27 cellular contexts compared by ENCODE assay signal in the genomic region with DNA sequence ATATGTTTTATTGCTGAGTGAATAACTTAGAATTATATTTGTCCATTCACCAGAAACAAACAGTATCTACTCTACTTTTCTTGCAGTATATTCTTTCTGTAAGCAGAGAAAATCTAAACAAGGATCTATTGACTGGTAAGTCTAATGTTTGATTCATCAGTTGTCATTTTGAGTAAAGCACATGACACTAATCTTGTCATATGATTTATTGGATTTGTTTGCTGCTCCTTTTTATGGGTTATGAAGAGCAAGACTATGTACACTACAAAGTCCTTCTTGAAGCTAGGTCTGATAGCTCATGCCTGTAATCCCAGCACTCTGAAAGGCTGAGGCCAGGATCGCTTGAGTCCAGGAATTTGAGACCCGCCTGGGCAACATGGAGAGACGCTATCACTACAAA. TPM values are rescaled to one million over a fixed set of nuclear protein-coding genes. Genes with fewer than 3 reads are reported as not detected.
"Had no signal": no experiment of that assay in that cellular context is flagged by ENCODE, and none has a peak within 500 bp of the region (broad histone marks: within the 10 kb centered on the region; RNA-seq: fewer than 3 reads in every experiment).

No MANE protein-coding gene starts in this region.

- H3K9me3 Mint-ChIP-seq: activated naive CD8-positive, alpha-beta T cell treated with anti-CD3 and anti-CD28 coated beads for 36 hours had no signal

- H3K4me3 Mint-ChIP-seq: activated CD4-positive, alpha-beta T cell treated with anti-CD3 and anti-CD28 coated beads, Interleukin-2, amount 10 ng/mL, durations not matched to agents 24 days and 14 days; activated CD8-positive, alpha-beta T cell treated with anti-CD3 and anti-CD28 coated beads for 36 hours; activated naive CD8-positive, alpha-beta T cell treated with anti-CD3 and anti-CD28 coated beads for 36 hours; activated T-cell treated with anti-CD3 and anti-CD28 coated beads, Interleukin-2, amount 50 U/mL, for 72 hours; activated T-helper 17 cell treated with anti-CD3 and anti-CD28 coated beads, Interleukin-2, amount 50 U/mL, for 72 hours had no signal

- H3K27ac Mint-ChIP-seq: activated CD4-positive, alpha-beta T cell treated with anti-CD3 and anti-CD28 coated beads, Interleukin-2, amount 10 ng/mL, durations not matched to agents 24 days and 14 days; activated CD8-positive, alpha-beta T cell treated with anti-CD3 and anti-CD28 coated beads for 36 hours; activated naive CD8-positive, alpha-beta T cell treated with anti-CD3 and anti-CD28 coated beads for 36 hours; activated T-cell treated with anti-CD3 and anti-CD28 coated beads, Interleukin-2, amount 50 U/mL, for 72 hours; activated T-helper 17 cell treated with anti-CD3 and anti-CD28 coated beads, Interleukin-2, amount 50 U/mL, for 72 hours had no signal

- DNase-seq: activated CD4-positive, alpha-beta T cell treated with anti-CD3 and anti-CD28 coated beads, Interleukin-2, amount 10 ng/mL, durations not matched to agents 24 days and 14 days; activated CD4-positive, alpha-beta T cell treated with anti-CD3 and anti-CD28 coated beads, Interleukin-2, amount 50 U/mL, for 4 hours; activated CD8-positive, alpha-beta T cell treated with anti-CD3 and anti-CD28 coated beads for 36 hours; activated effector memory CD4-positive, alpha-beta T cell treated with anti-CD3 and anti-CD28 coated beads, Interleukin-2, amount 50 U/mL, for 16 hours; activated naive CD4-positive, alpha-beta T cell; activated naive CD4-positive, alpha-beta T cell treated with anti-CD3 and anti-CD28 coated beads, Interleukin-2, amount 50 U/mL, for 16 hours; activated naive CD8-positive, alpha-beta T cell treated with anti-CD3 and anti-CD28 coated beads for 36 hours; activated T-cell treated with anti-CD3 and anti-CD28 coated beads, Interleukin-2, amount 50 U/mL, for 1 hour; activated T-cell treated with anti-CD3 and anti-CD28 coated beads, Interleukin-2, amount 50 U/mL, for 72 hours; amniotic stem cell; aorta; brain microvascular endothelial cell; central memory CD4-positive, alpha-beta T cell; NCI-H1048; NCI-H1105 treated with DMSO at 0.1 percent for 48 hours; NCI-H1436 treated with DMSO at 0.1 percent for 48 hours; NCI-H1694 treated with DMSO at 0.1 percent for 48 hours; NCI-H2029; NCI-H345; NCI-H524 treated with DMSO at 0.1 percent for 48 hours; PC-9; SIG-M5; T1000 had no signal

- ATAC-seq: activated CD8-positive, alpha-beta T cell treated with anti-CD3 and anti-CD28 coated beads for 36 hours; activated T-cell treated with anti-CD3 and anti-CD28 coated beads, Interleukin-2, amount 50 U/mL, for 72 hours; activated T-helper 17 cell treated with anti-CD3 and anti-CD28 coated beads, Interleukin-2, amount 50 U/mL, for 72 hours; Right ventricle myocardium inferior had no signal

- H3K27me3 Mint-ChIP-seq: activated CD4-positive, alpha-beta T cell treated with anti-CD3 and anti-CD28 coated beads, Interleukin-2, amount 10 ng/mL, durations not matched to agents 24 days and 14 days; activated CD8-positive, alpha-beta T cell treated with anti-CD3 and anti-CD28 coated beads for 36 hours; activated naive CD8-positive, alpha-beta T cell treated with anti-CD3 and anti-CD28 coated beads for 36 hours had no signal

RNA-seq across cellular contexts. Expression of a gene that starts 23.3 kb away (rescaled TPM):
- total RNA-seq: activated CD4-positive, alpha-beta T cell treated with anti-CD3 and anti-CD28 coated beads, Interleukin-2, amount 10 ng/mL, durations not matched to agents 24 days and 14 days; T-helper 1 cell treated with Interleukin-12 subunit alpha and Interleukin-12 subunit beta and Interleukin-4 antibody, amounts not matched to agents 30 ng/mL and 1 ng/mL, for 36 hours; T-helper 2 cell treated with Interferon-gamma antibody and Interleukin-4, amounts not matched to agents 100 ng/mL and 5 ng/mL, for 36 hours had no signal
